8 cellular contexts compared by ENCODE assay signal in genomic region chr2:27133905-27134780, GRCh38. TPM values are rescaled to one million over a fixed set of nuclear protein-coding genes. Genes with fewer than 3 reads are reported as not detected.
DNase-seq lines count a peak whose midpoint lies in the region; ATAC-seq and TF ChIP-seq lines count a peak whose summit lies in the region.

Gene PREB (minus strand): TSS chr2:27134636. CDS start chr2:27134421, 215 bp downstream.

- peak within 1 kb of the TSS; percentile 82 for H3K4me3 ChIP-seq in GM08714 (ENCODE audit: low read length)
- H3K4me3 ChIP-seq in testis, result peak within 1 kb of the TSS; percentile 95 to 100

- no peaks in the 10 kb centered on the region for H3K9me3 Mint-ChIP-seq in activated naive CD4-positive, alpha-beta T cell treated with anti-CD3 and anti-CD28 coated beads, Interleukin-2, amount 50 U/mL, for 24 hours

- H3K4me1 Mint-ChIP-seq in activated naive CD4-positive, alpha-beta T cell treated with anti-CD3 and anti-CD28 coated beads, Interleukin-2, amount 50 U/mL, for 24 hours, result peaks cover 19% of the 10 kb centered on the region

- H3K36me3 Mint-ChIP-seq in activated naive CD4-positive, alpha-beta T cell treated with anti-CD3 and anti-CD28 coated beads, Interleukin-2, amount 50 U/mL, for 24 hours, result peaks cover 9% of the 10 kb centered on the region

- H3K27me3 ChIP-seq in testis, result no peaks in the 10 kb centered on the region

- TF ChIP-seq POLR2A in testis (IDR thresholded peaks at IDR 0.05), result peak; percentile 74

- H3K36me3 ChIP-seq in testis (ENCODE audit: low read depth, missing control alignments), result no peaks in the 10 kb centered on the region

- TF ChIP-seq CTCF in omental fat pad (IDR thresholded peaks at IDR 0.05), result no peak
- TF ChIP-seq CTCF in testis (IDR thresholded peaks at IDR 0.05), result peak in 1 of 3 experiments; percentile 7

- H3K4me3 Mint-ChIP-seq in activated naive CD4-positive, alpha-beta T cell treated with anti-CD3 and anti-CD28 coated beads, Interleukin-2, amount 50 U/mL, for 24 hours, result peak within 1 kb of the TSS; percentile 92

- 0 to 2% methylated on average over 9 to 68 of the region's 86 CpGs for WGBS in testis, 2 donors

- H3K4me1 ChIP-seq in testis, result peaks cover 11% of the 10 kb centered on the region

- no peaks in the 10 kb centered on the region for H3K27me3 Mint-ChIP-seq in activated naive CD4-positive, alpha-beta T cell treated with anti-CD3 and anti-CD28 coated beads, Interleukin-2, amount 50 U/mL, for 24 hours

- peak within 1 kb of the TSS; percentile 85 to 94 for H3K27ac ChIP-seq in testis

- intact Hi-C loops in testis (cut with DNase I; ENCODE audit: low total_unique reads), result no loop called here

- ATAC-seq in HG02571 (IDR thresholded peaks at IDR 0.05; ENCODE audit: unreplicated experiment) (peak; percentile 86), SK-N-SH treated with all-trans-retinoic acid at 6 μM for 48 hours (peak; percentile 97), omental fat pad (ENCODE audit: low FRiP score) (peak; percentile 93)

- no peaks in the 10 kb centered on the region for H3K9me3 ChIP-seq in testis

- DNase-seq in NCI-H1092 (lab: John Stamatoyannopoulos, UW), result peak; percentile 90
- no peak for DNase-seq in glomerular endothelial cell (ENCODE audit: extremely low read depth, low read depth, low spot score)
- peak; percentile 84 for DNase-seq in omental fat pad (ENCODE audit: low spot score)
- peak; percentile 95 for DNase-seq in testis

- peak within 1 kb of the TSS; percentile 98 for H3K27ac Mint-ChIP-seq in activated naive CD4-positive, alpha-beta T cell treated with anti-CD3 and anti-CD28 coated beads, Interleukin-2, amount 50 U/mL, for 24 hours

TF ChIP-seq in SK-N-SH treated with all-trans-retinoic acid at 6 μM for 48 hours, 23 proteins besides CTCF, POLR2A, EP300 and RAD21:
- TF ChIP-seq ESRRG (CRISPR knock-in tag; IDR thresholded peaks at IDR 0.05) (no peak), POU6F1 (CRISPR knock-in tag; IDR thresholded peaks at IDR 0.05; ENCODE audit: borderline replicate concordance, low read depth) (no peak), ZNF70 (CRISPR knock-in tag; IDR thresholded peaks at IDR 0.05) (no peak), SNAI2 (CRISPR knock-in tag; IDR thresholded peaks at IDR 0.05) (no peak), ZFP3 (CRISPR knock-in tag; IDR thresholded peaks at IDR 0.05) (no peak), ZNF8 (CRISPR knock-in tag; IDR thresholded peaks at IDR 0.05) (no peak), PPARA (CRISPR knock-in tag; IDR thresholded peaks at IDR 0.05; ENCODE audit: borderline replicate concordance) (no peak), TSHZ2 (CRISPR knock-in tag; IDR thresholded peaks at IDR 0.05) (no peak), CREB5 (CRISPR knock-in tag; IDR thresholded peaks at IDR 0.05; ENCODE audit: low read depth) (no peak), ARNTL (CRISPR knock-in tag; IDR thresholded peaks at IDR 0.05; ENCODE audit: borderline replicate concordance, low read depth) (no peak), ZNF565 (CRISPR knock-in tag; conservative IDR thresholded peaks at IDR 0.05; ENCODE audit: low read depth) (no peak)

RNA-seq across cellular contexts. Expression of gene PREB, which starts in this region (rescaled TPM):
- 53.2 and 66.4 TPM in 2 replicates for total RNA-seq in glomerular endothelial cell
- 10 to 100 TPM; 60.7 to 76.5 (median 65.7) TPM for total RNA-seq in omental fat pad
- total RNA-seq in testis, result 10 to 100 TPM; 82.0 to 84.0 TPM
- polyA plus RNA-seq in testis (ENCODE audit: insufficient read depth, low read depth, low replicate concordance), result 62.4 TPM
